Comparison of ENCODE assay signal across 1 cellular context in genomic region chr10:11776080-11776479, GRCh38.
TF ChIP-seq lines count a peak whose summit lies in the region.

No MANE protein-coding gene starts in this region.

TF ChIP-seq in HepG2, 621 proteins besides CTCF, POLR2A, EP300 and RAD21:
- TF ChIP-seq GZF1 (CRISPR knock-in tag; IDR thresholded peaks at IDR 0.05) (no peak), HCFC1 (IDR thresholded peaks at IDR 0.05; ENCODE audit: low read depth, low read length) (no peak), SCMH1 (CRISPR knock-in tag; IDR thresholded peaks at IDR 0.05; ENCODE audit: borderline replicate concordance) (no peak), ZBTB40 (IDR thresholded peaks at IDR 0.05) (no peak), ZBTB40 (CRISPR knock-in tag; IDR thresholded peaks at IDR 0.05) (no peak), ZC3H13 (CRISPR knock-in tag; IDR thresholded peaks at IDR 0.05) (no peak), ESRRA (CRISPR knock-in tag; IDR thresholded peaks at IDR 0.05; ENCODE audit: low read depth) (no peak), ZBTB25 (CRISPR knock-in tag; IDR thresholded peaks at IDR 0.05) (no peak), SIN3A (IDR thresholded peaks at IDR 0.05; ENCODE audit: borderline replicate concordance, low read depth, low read length) (no peak), ZNF282 (IDR thresholded peaks at IDR 0.05; ENCODE audit: partially characterized antibody) (no peak), ZNF800 (CRISPR knock-in tag; IDR thresholded peaks at IDR 0.05) (no peak), PRDM10 (CRISPR knock-in tag; IDR thresholded peaks at IDR 0.05; ENCODE audit: low read depth) (no peak), SP1 (IDR thresholded peaks at IDR 0.05) (no peak), SP1 (CRISPR knock-in tag; IDR thresholded peaks at IDR 0.05) (no peak), TMF1 (CRISPR knock-in tag; IDR thresholded peaks at IDR 0.05; ENCODE audit: low read depth) (no peak), ZNF3 (CRISPR knock-in tag; IDR thresholded peaks at IDR 0.05) (no peak), SMARCE1 (IDR thresholded peaks at IDR 0.05; ENCODE audit: borderline replicate concordance) (no peak), ZNF564 (CRISPR knock-in tag; IDR thresholded peaks at IDR 0.05) (no peak)
- TF ChIP-seq, protein P1, sequence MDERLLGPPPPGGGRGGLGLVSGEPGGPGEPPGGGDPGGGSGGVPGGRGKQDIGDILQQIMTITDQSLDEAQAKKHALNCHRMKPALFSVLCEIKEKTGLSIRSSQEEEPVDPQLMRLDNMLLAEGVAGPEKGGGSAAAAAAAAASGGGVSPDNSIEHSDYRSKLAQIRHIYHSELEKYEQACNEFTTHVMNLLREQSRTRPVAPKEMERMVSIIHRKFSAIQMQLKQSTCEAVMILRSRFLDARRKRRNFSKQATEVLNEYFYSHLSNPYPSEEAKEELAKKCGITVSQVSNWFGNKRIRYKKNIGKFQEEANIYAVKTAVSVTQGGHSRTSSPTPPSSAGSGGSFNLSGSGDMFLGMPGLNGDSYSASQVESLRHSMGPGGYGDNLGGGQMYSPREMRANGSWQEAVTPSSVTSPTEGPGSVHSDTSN (CRISPR knock-in tag; IDR thresholded peaks at IDR 0.05): no peak
